In the genomic region with DNA sequence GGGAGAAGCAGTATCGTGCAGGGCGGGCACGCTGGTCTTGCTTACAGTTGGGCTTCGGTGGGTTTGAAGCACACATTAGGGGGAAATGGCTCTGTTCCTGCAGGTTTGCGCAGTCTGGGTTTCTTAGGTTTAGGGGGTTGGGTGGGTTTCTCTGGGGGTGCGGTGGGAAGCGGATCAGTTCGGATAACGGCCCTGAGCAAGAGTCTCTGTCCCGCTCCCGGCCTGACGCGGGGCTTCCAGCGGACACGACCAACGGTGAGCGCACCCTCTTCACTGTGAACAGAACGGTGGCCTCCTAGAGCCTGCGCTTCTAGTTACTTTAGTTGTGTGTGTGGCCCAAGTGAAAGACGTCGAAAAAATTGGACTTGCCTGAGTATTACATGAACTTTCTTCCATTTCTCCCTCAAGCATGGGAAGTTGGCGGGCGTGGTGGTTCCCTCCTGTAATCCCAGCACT, we compare ENCODE assay signal across 1 cellular context.
A peak's percentile ranks its signal among the peaks of the same experiment; 100 is the strongest.
TF ChIP-seq lines count a peak whose summit lies in the region.

No MANE protein-coding gene starts in this region.

TF ChIP-seq in HepG2, 621 proteins besides CTCF, POLR2A, EP300 and RAD21 (continued from another document):
- TF ChIP-seq, protein P1, sequence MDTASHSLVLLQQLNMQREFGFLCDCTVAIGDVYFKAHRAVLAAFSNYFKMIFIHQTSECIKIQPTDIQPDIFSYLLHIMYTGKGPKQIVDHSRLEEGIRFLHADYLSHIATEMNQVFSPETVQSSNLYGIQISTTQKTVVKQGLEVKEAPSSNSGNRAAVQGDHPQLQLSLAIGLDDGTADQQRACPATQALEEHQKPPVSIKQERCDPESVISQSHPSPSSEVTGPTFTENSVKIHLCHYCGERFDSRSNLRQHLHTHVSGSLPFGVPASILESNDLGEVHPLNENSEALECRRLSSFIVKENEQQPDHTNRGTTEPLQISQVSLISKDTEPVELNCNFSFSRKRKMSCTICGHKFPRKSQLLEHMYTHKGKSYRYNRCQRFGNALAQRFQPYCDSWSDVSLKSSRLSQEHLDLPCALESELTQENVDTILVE (CRISPR knock-in tag; IDR thresholded peaks at IDR 0.05): no peak
- TF ChIP-seq MAFG (CRISPR knock-in tag; IDR thresholded peaks at IDR 0.05) (no peak), ZNF616 (CRISPR knock-in tag; IDR thresholded peaks at IDR 0.05; ENCODE audit: low read depth) (0 out of 2 replicates have a peak, but pooled peaks have one; percentile 4), ZNF451 (CRISPR knock-in tag; IDR thresholded peaks at IDR 0.05) (no peak)
